Comparison of ENCODE assay signal across 12 cellular contexts in the genomic region with DNA sequence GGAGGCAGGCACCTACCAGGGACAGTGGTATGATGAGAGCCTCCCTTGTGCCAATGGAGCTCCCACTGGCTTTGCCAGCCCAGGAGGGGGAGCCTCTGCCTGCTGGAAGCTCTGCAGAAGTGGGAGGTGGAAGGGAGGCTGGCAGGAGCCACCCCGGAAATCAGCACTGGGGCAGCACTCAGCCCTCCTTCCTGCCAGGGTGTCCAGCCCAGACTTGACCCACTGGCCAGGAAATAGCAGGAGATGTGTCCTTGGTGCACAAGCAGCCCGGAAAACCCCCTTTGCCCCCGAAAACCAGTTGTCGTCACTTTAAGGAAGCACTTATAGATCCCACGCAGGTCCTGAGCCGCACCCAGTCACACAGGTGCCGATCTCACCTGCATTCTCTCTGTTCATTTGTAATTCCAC. TPM values are rescaled to one million over a fixed set of nuclear protein-coding genes. Genes with fewer than 3 reads are reported as not detected.
DNase-seq lines count a peak whose midpoint lies in the region; ATAC-seq and TF ChIP-seq lines count a peak whose summit lies in the region.
"Had no signal": no experiment of that assay in that cellular context is flagged by ENCODE, and none has a peak within 500 bp of the region (broad histone marks: within the 10 kb centered on the region; RNA-seq: fewer than 3 reads in every experiment).

No MANE protein-coding gene starts in this region.

- H3K27ac ChIP-seq in C4-2B (no peak overlapping the region), VCaP (peak overlapping the region; percentile 15; the same call in 1 of the 2 replicates), left lung (no peak overlapping the region)
- H3K27ac ChIP-seq: HL-60 had no signal

- TF ChIP-seq CTCF in C4-2B (conservative IDR thresholded peaks at IDR 0.05) (peak; percentile 42; the same call in 1 of the 2 replicates), VCaP (conservative IDR thresholded peaks at IDR 0.05) (peak; percentile 77), left lung (IDR thresholded peaks at IDR 0.05) (no peak)

- peaks cover 5% of the 10 kb centered on the region for H3K27me3 Mint-ChIP-seq in activated CD4-positive, alpha-beta T cell treated with anti-CD3 and anti-CD28 coated beads, Interleukin-2, amount 10 ng/mL, durations not matched to agents 7 days and 5 days
- peaks cover 21% of the 10 kb centered on the region for H3K27me3 Mint-ChIP-seq in activated T-cell treated with anti-CD3 and anti-CD28 coated beads, Interleukin-2, amount 50 U/mL, for 72 hours (ENCODE audit: low read depth)

- H3K9me3 ChIP-seq in left lung = no peaks in the 10 kb centered on the region

- no peak overlapping the region for H3K27ac Mint-ChIP-seq in activated CD4-positive, alpha-beta T cell treated with anti-CD3 and anti-CD28 coated beads, Interleukin-2, amount 10 ng/mL, durations not matched to agents 7 days and 5 days
- no peak overlapping the region for H3K27ac Mint-ChIP-seq in activated T-cell treated with anti-CD3 and anti-CD28 coated beads, Interleukin-2, amount 50 U/mL, for 72 hours
- H3K27ac Mint-ChIP-seq: dendritic cell treated with granulocyte-macrophage colony-stimulating factor and Interleukin-4, amounts not matched to agents 40 ng/mL and 50 ng/mL, for 4 days; natural killer cell had no signal

- no peaks in the 10 kb centered on the region for H3K9me3 Mint-ChIP-seq in activated CD4-positive, alpha-beta T cell treated with anti-CD3 and anti-CD28 coated beads, Interleukin-2, amount 10 ng/mL, durations not matched to agents 7 days and 5 days
- no peaks in the 10 kb centered on the region for H3K9me3 Mint-ChIP-seq in activated T-cell treated with anti-CD3 and anti-CD28 coated beads, Interleukin-2, amount 50 U/mL, for 72 hours
- H3K9me3 Mint-ChIP-seq: dendritic cell treated with granulocyte-macrophage colony-stimulating factor and Interleukin-4, amounts not matched to agents 40 ng/mL and 50 ng/mL, for 4 days; natural killer cell had no signal

- peaks cover 0 to 8% of the 10 kb centered on the region in 2 donors for H3K27me3 ChIP-seq in left lung

- intact Hi-C loops in left lung (cut with DNase I) = no loop called here

- H3K4me1 Mint-ChIP-seq in activated CD4-positive, alpha-beta T cell treated with anti-CD3 and anti-CD28 coated beads, Interleukin-2, amount 10 ng/mL, durations not matched to agents 7 days and 5 days = no peaks in the 10 kb centered on the region
- no peaks in the 10 kb centered on the region for H3K4me1 Mint-ChIP-seq in activated T-cell treated with anti-CD3 and anti-CD28 coated beads, Interleukin-2, amount 50 U/mL, for 72 hours (ENCODE audit: low read depth)
- H3K4me1 Mint-ChIP-seq: natural killer cell had no signal

- POLR2A ChIA-PET in activated CD4-positive, alpha-beta T cell treated with anti-CD3 and anti-CD28 coated beads, Interleukin-2, amount 10 ng/mL, durations not matched to agents 7 days and 5 days (lab: Charles Lee) = no interaction called here

- H3K4me1 ChIP-seq in left lung = no peaks in the 10 kb centered on the region

- no peaks in the 10 kb centered on the region for H3K36me3 Mint-ChIP-seq in activated CD4-positive, alpha-beta T cell treated with anti-CD3 and anti-CD28 coated beads, Interleukin-2, amount 10 ng/mL, durations not matched to agents 7 days and 5 days (ENCODE audit: low read depth)
- H3K36me3 Mint-ChIP-seq in activated T-cell treated with anti-CD3 and anti-CD28 coated beads, Interleukin-2, amount 50 U/mL, for 72 hours (ENCODE audit: insufficient read depth in 2 of 2) = no peaks in the 10 kb centered on the region
- H3K36me3 Mint-ChIP-seq: natural killer cell had no signal

- no peaks in the 10 kb centered on the region for H3K36me3 ChIP-seq in left lung

- ATAC-seq in left lung = peak; percentile 87
- no peak for ATAC-seq in activated T-cell treated with anti-CD3 and anti-CD28 coated beads, Interleukin-2, amount 50 U/mL, for 72 hours (replicated peaks in 1 of 2)
- ATAC-seq: natural killer cell had no signal

- peak; percentile 48 for DNase-seq in HT1080 (ENCODE audit: low read depth)
- DNase-seq in left lung = peak in 1 of 2 donors; percentile 46
- no peak for DNase-seq in activated CD4-positive, alpha-beta T cell treated with anti-CD3 and anti-CD28 coated beads, Interleukin-2, amount 10 ng/mL, durations not matched to agents 7 days and 5 days
- no peak for DNase-seq in NCI-H1694 (lab: John Stamatoyannopoulos, UW)
- DNase-seq in activated T-cell treated with anti-CD3 and anti-CD28 coated beads, Interleukin-2, amount 50 U/mL, for 72 hours = no peak
- DNase-seq in SKM-1 (lab: John Stamatoyannopoulos, UW; ENCODE audit: unreplicated experiment) = no peak
- DNase-seq: natural killer cell, T1000 had no signal

- H3K4me3 Mint-ChIP-seq in activated CD4-positive, alpha-beta T cell treated with anti-CD3 and anti-CD28 coated beads, Interleukin-2, amount 10 ng/mL, durations not matched to agents 7 days and 5 days = no peak overlapping the region
- no peak overlapping the region for H3K4me3 Mint-ChIP-seq in activated T-cell treated with anti-CD3 and anti-CD28 coated beads, Interleukin-2, amount 50 U/mL, for 72 hours
- H3K4me3 Mint-ChIP-seq: dendritic cell treated with granulocyte-macrophage colony-stimulating factor and Interleukin-4, amounts not matched to agents 40 ng/mL and 50 ng/mL, for 4 days; natural killer cell had no signal

- no peak overlapping the region for H3K4me3 ChIP-seq in left lung

- CTCF ChIA-PET in activated CD4-positive, alpha-beta T cell treated with anti-CD3 and anti-CD28 coated beads, Interleukin-2, amount 10 ng/mL, durations not matched to agents 7 days and 5 days (lab: Charles Lee) = no interaction called here

RNA-seq across cellular contexts. Expression of a gene that starts 49.3 kb away (rescaled TPM):
- not detected in 2 replicates for total RNA-seq in HT1080 (2014; rRNA removed; shearing (Covaris generic))
- 0.01 and 0.05 TPM in 2 replicates for polyA plus RNA-seq in HT1080 (2015; cell fraction: cytosol; rRNA removed)
- 0.07 TPM in 1 of 2 replicates, not detected in the other for polyA plus RNA-seq in HT1080 (2015; cell fraction: nucleus; rRNA removed)
- total RNA-seq in left lung = 1 to 10 TPM; 1.5 to 6.0 TPM
- not detected for total RNA-seq in activated CD4-positive, alpha-beta T cell treated with anti-CD3 and anti-CD28 coated beads, Interleukin-2, amount 10 ng/mL, durations not matched to agents 7 days and 5 days
- not detected for total RNA-seq in activated T-cell treated with anti-CD3 and anti-CD28 coated beads, Interleukin-2, amount 50 U/mL, for 72 hours
- total RNA-seq: natural killer cell had no signal

Comparison
In these comparisons a context has a peak if more than half of its experiments do, and no peak if none do; other contexts are left out.
1. CTCF ChIP-seq: peak in C4-2B (single experiment) and VCaP (single experiment); none in left lung (0 of 2).